Comparison of ENCODE assay signal across 12 cellular contexts in the genomic region with DNA sequence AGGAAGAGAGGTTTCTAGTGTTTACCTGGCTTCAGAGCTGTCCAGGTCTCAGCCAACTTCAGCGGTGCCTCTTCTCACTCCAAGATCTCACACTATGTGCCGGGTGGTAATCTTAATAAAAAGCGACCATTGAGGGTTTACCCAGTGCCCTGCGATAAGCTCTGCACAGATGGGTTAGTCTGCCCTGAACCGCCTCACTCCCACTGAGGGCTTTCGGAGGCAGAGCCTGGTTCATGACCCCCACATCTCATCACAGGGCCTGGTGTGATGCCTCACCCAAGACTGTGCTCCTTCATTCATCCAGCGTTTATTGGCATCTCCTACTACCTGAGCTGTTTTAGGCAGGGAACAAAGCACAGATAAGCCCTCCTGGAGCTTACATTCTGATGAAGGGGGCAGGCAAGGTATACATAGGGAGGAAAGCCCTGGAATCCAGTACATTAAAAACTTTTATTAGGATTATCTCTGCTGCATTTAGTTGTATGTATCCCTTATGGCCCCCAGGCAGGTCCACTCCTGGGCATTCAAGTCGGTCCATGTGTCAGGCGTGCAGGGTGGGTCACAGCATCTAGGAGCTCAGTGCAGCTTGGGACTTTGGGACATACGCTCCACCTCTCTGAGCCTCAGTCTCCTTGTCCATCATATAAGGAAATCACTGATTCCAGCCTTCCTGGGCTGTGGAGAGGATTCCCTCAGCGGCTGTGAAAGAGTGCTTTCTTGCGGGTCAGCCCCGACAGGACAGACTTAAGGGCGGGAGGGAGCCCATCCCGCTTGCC. TPM values are rescaled to one million over a fixed set of nuclear protein-coding genes. Genes with fewer than 3 reads are reported as not detected.
DNase-seq lines count a peak whose midpoint lies in the region; ATAC-seq, FAIRE-seq and TF ChIP-seq lines count a peak whose summit lies in the region.
"Had no signal": no experiment of that assay in that cellular context is flagged by ENCODE, and none has a peak within 500 bp of the region (broad histone marks: within the 10 kb centered on the region; RNA-seq: fewer than 3 reads in every experiment).

No MANE protein-coding gene starts in this region.

- H3K9me3 ChIP-seq in T-helper 17 cell (ENCODE audit: control insufficient read depth, low read length, poor library complexity, severe bottlenecking) (no peaks in the 10 kb centered on the region), HepG2 (ENCODE audit: low read length) (no peaks in the 10 kb centered on the region)

- CTCF ChIA-PET in BJ (lab: Yijun Ruan, JAX): interaction anchor here (0.9 to 1.4 kb wide), 6 partner anchors 15 to 95 kb away, joined by 3 to 4 read pairs (median 3); no protein-coding TSS in a partner anchor
- CTCF ChIA-PET in HepG2 (lab: Yijun Ruan, JAX; ENCODE audit: low intra/inter-chr PET ratio, low total read pairs): no interaction called here

- no peak for FAIRE-seq in HepG2 (lab: Jason Lieb, UNC)

- H3K27ac ChIP-seq in rectal smooth muscle tissue (ENCODE audit: low read depth, low read length): peak overlapping the region; percentile 96
- no peak overlapping the region for H3K27ac ChIP-seq in HepG2 (ENCODE audit: extremely low read length, insufficient read depth, low read length)
- H3K27ac ChIP-seq: epithelial cell of prostate had no signal

- peaks cover 86% of the 10 kb centered on the region for H3K27me3 Mint-ChIP-seq in T-helper 17 cell

- TF ChIP-seq EP300 in HepG2 (IDR thresholded peaks at IDR 0.05; ENCODE audit: low read depth in 2 of 2, low read length in 2 of 2) (no peak), HepG2 (CRISPR knock-in tag; IDR thresholded peaks at IDR 0.05; ENCODE audit: borderline replicate concordance) (no peak)

- H3K36me3 ChIP-seq in BJ (ENCODE audit: control insufficient read depth, insufficient read depth, low read length): no peaks in the 10 kb centered on the region
- H3K36me3 ChIP-seq in rectal smooth muscle tissue (ENCODE audit: control insufficient read depth, insufficient read depth, low read length): no peaks in the 10 kb centered on the region
- H3K36me3 ChIP-seq in HepG2 (replicated peaks in 1 of 2; ENCODE audit: control insufficient read depth in 1 of 2, insufficient read depth in 2 of 2, low read length in 2 of 2): no peaks in the 10 kb centered on the region

- TF ChIP-seq POLR2A in HepG2 (IDR thresholded peaks at IDR 0.05; ENCODE audit: insufficient read depth in 1 of 2, low read depth in 2 of 2, low read length in 2 of 2): no peak

- BruUV-seq in HepG2 (replicated peaks; lab: Mats Ljungman, UMichigan): no TSS peak

- no peak overlapping the region for H3K4me2 ChIP-seq in HepG2 (ENCODE audit: low read depth, low read length)

- no peaks in the 10 kb centered on the region for H3K36me3 Mint-ChIP-seq in T-helper 17 cell (ENCODE audit: low read depth)

- H3K4me1 ChIP-seq in rectal smooth muscle tissue (ENCODE audit: control insufficient read depth, insufficient read depth, low read length) (peaks cover 18% of the 10 kb centered on the region), HepG2 (ENCODE audit: insufficient read depth, low read length) (no peaks in the 10 kb centered on the region)

- 10% methylated on average over 2 of the region's 15 CpGs for WGBS in HepG2 (ENCODE audit: low lambda C conversion rate)

- H3K4me3 ChIP-seq in BJ (ENCODE audit: low read depth, low read length): peak overlapping the region; percentile 83
- peak overlapping the region; percentile 91 for H3K4me3 ChIP-seq in rectal smooth muscle tissue (ENCODE audit: low read length)
- H3K4me3 ChIP-seq in HepG2 (replicated peaks in 1 of 3; ENCODE audit: insufficient read depth in 1 of 3, low read depth in 2 of 3, low read length in 3 of 3): no peak overlapping the region

- in situ Hi-C loops in HepG2 (cut with HindIII; ENCODE audit: extremely low pct_ligation_motif_present, low pct_unique_long_range_greater_than_20kb): no loop called here

- intact Hi-C loops in left ventricle myocardium superior (cut with micrococcal nuclease) (loop anchor here (10.0 kb wide), 1 partner anchor 58 kb away; no protein-coding TSS in a partner anchor), HepG2 (cut with micrococcal nuclease; ENCODE audit: unreplicated experiment) (no loop called here)

- POLR2A ChIA-PET in BJ (lab: Charles Lee) (no interaction called here), HepG2 (lab: Yijun Ruan, JAX) (no interaction called here)

- ATAC-seq in T-helper 17 cell: no peak
- peak; percentile 53 for ATAC-seq in left ventricle myocardium superior
- no peak for ATAC-seq in HepG2
- no peak for ATAC-seq in HG02798 (IDR thresholded peaks at IDR 0.05; ENCODE audit: poor library complexity, unreplicated experiment)

- peak overlapping the region; percentile 56 for H3K4me3 Mint-ChIP-seq in T-helper 17 cell

- TF ChIP-seq RAD21 in HepG2 (CRISPR knock-in tag; IDR thresholded peaks at IDR 0.05): no peak

- H3K27ac Mint-ChIP-seq in T-helper 17 cell: no peak overlapping the region

- H3K79me2 ChIP-seq in HepG2 (ENCODE audit: insufficient read depth, low read length): no peaks in the 10 kb centered on the region

- H3K9ac ChIP-seq in rectal smooth muscle tissue (ENCODE audit: low read length): peak overlapping the region; percentile 38
- no peak overlapping the region for H3K9ac ChIP-seq in HepG2 (ENCODE audit: insufficient read depth, low read depth, low read length)

- H3K4me1 Mint-ChIP-seq in T-helper 17 cell: peaks cover 14% of the 10 kb centered on the region

- DNase-seq in BJ (ENCODE audit: low read depth) (no peak), T-helper 17 cell (no peak), left ventricle myocardium superior (no peak), HepG2 (ENCODE audit: low spot score) (no peak), GM10266 (ENCODE audit: extremely low spot score) (no peak), HPDE6-E6E7 (ENCODE audit: extremely low spot score) (no peak)
- DNase-seq: NCI-H2107 had no signal

- H4K20me1 ChIP-seq in HepG2 (ENCODE audit: insufficient read depth, low read length): no peaks in the 10 kb centered on the region

- TF ChIP-seq CTCF in BJ (IDR thresholded peaks at IDR 0.05; ENCODE audit: insufficient read depth, low read depth, low read length) (no peak), HepG2 (CRISPR knock-in tag; IDR thresholded peaks at IDR 0.05) (no peak), GM10266 (IDR thresholded peaks at IDR 0.05; ENCODE audit: control insufficient read depth, insufficient read depth, low read depth, missing control alignments) (no peak)

- no peak overlapping the region for H2AFZ ChIP-seq in HepG2 (ENCODE audit: low read length)

- peaks cover 32% of the 10 kb centered on the region for H3K27me3 ChIP-seq in BJ (ENCODE audit: control insufficient read depth, insufficient read depth, low read length)
- H3K27me3 ChIP-seq in rectal smooth muscle tissue (ENCODE audit: control insufficient read depth, insufficient read depth, low read length): peaks cover 2% of the 10 kb centered on the region
- H3K27me3 ChIP-seq in HepG2 (ENCODE audit: control insufficient read depth in 1 of 2, insufficient read depth in 2 of 2, low read length in 2 of 2): peaks cover 0 to 22% of the 10 kb centered on the region in 2 experiments; a peak in 3 of 5 replicates

TF ChIP-seq in HepG2, 621 proteins besides CTCF, POLR2A, EP300 and RAD21 (continues in another document):
- TF ChIP-seq BRD4 (CRISPR knock-in tag; IDR thresholded peaks at IDR 0.05) (no peak), DR1 (CRISPR knock-in tag; IDR thresholded peaks at IDR 0.05) (no peak), CHD2 (IDR thresholded peaks at IDR 0.05; ENCODE audit: low read depth, low read length) (no peak), NFATC3 (CRISPR knock-in tag; IDR thresholded peaks at IDR 0.05) (no peak)
- TF ChIP-seq, protein P1, sequence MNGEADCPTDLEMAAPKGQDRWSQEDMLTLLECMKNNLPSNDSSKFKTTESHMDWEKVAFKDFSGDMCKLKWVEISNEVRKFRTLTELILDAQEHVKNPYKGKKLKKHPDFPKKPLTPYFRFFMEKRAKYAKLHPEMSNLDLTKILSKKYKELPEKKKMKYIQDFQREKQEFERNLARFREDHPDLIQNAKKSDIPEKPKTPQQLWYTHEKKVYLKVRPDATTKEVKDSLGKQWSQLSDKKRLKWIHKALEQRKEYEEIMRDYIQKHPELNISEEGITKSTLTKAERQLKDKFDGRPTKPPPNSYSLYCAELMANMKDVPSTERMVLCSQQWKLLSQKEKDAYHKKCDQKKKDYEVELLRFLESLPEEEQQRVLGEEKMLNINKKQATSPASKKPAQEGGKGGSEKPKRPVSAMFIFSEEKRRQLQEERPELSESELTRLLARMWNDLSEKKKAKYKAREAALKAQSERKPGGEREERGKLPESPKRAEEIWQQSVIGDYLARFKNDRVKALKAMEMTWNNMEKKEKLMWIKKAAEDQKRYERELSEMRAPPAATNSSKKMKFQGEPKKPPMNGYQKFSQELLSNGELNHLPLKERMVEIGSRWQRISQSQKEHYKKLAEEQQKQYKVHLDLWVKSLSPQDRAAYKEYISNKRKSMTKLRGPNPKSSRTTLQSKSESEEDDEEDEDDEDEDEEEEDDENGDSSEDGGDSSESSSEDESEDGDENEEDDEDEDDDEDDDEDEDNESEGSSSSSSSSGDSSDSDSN (CRISPR knock-in tag; IDR thresholded peaks at IDR 0.05): no peak

RNA-seq across cellular contexts. Expression of gene COL15A1, which starts 0.6 kb away (rescaled TPM):
- polyA plus RNA-seq in BJ (2011; rRNA removed): 74.5 and 112 TPM in 2 replicates
- polyA minus RNA-seq in BJ (2011; rRNA and poly(A)+ RNA removed): 40.8 and 46.0 TPM in 2 replicates
- not detected for total RNA-seq in T-helper 17 cell
- total RNA-seq in left ventricle myocardium superior: 47.2 TPM
- total RNA-seq in HepG2 (2016; rRNA removed; fragmentation: Illumina TruSeq; extraction: Trizol): not detected in 2 replicates
- not detected in 2 replicates for total RNA-seq in HepG2 (2016; cell fraction: cytosol; rRNA removed; fragmentation: Illumina TruSeq; extraction: Trizol; ENCODE audit: low read depth)
- not detected in 2 replicates for total RNA-seq in HepG2 (2016; cell fraction: insoluble cytoplasmic fraction; rRNA removed; fragmentation: Illumina TruSeq; extraction: Trizol)
- total RNA-seq in HepG2 (2016; cell fraction: membrane; rRNA removed; fragmentation: Illumina TruSeq; extraction: Trizol): not detected in 2 replicates
- total RNA-seq in HepG2 (2016; cell fraction: nucleus; rRNA removed; fragmentation: Illumina TruSeq; extraction: Trizol): not detected in 2 replicates
- polyA plus RNA-seq in HepG2 (2011; rRNA removed): not detected in 2 replicates
- polyA plus RNA-seq in HepG2 (2011; cell fraction: cytosol; rRNA removed): not detected in 2 replicates
- polyA plus RNA-seq in HepG2 (2011; cell fraction: nucleus; rRNA removed): not detected in 2 replicates
- not detected in 2 replicates for polyA plus RNA-seq in HepG2 (2012)
- polyA plus RNA-seq in HepG2 (2016; cell fraction: cytosol; fragmentation: Illumina TruSeq; extraction: Trizol; ENCODE audit: low read depth): not detected in 2 replicates
- polyA plus RNA-seq in HepG2 (2016; cell fraction: insoluble cytoplasmic fraction; fragmentation: Illumina TruSeq; extraction: Trizol; ENCODE audit: low read depth): not detected in 2 replicates
- not detected in 2 replicates for polyA plus RNA-seq in HepG2 (2016; cell fraction: membrane; fragmentation: Illumina TruSeq; extraction: Trizol; ENCODE audit: low read depth)
- not detected in 2 replicates for polyA plus RNA-seq in HepG2 (2016; cell fraction: nucleus; fragmentation: Illumina TruSeq; extraction: Trizol; ENCODE audit: insufficient read depth, low read depth)
- polyA minus RNA-seq in HepG2 (2011; rRNA and poly(A)+ RNA removed; ENCODE audit: low replicate concordance): 2.3 TPM in 1 of 2 replicates, not detected in the other
- polyA minus RNA-seq in HepG2 (2011; cell fraction: cytosol; rRNA and poly(A)+ RNA removed): not detected in 2 replicates
- polyA minus RNA-seq in HepG2 (2011; cell fraction: nucleus; rRNA and poly(A)+ RNA removed): not detected in 2 replicates
- total RNA-seq: HT-29, lung microvascular endothelial cell had no signal

Comparison
In these comparisons a context has a peak if more than half of its experiments do, and no peak if none do; other contexts are left out.
1. H3K4me3 ChIP-seq: peak in BJ (single experiment) and rectal smooth muscle tissue (single experiment); none in HepG2 (0 of 3).
2. RNA of gene COL15A1, which starts 0.6 kb away (total RNA-seq): 47.2 TPM in left ventricle myocardium superior (single experiment); not detected in T-helper 17 cell and not detected in HepG2; every median in the first group is over 10 times any median in the second.